1 cellular context compared by ENCODE assay signal in the genomic region with DNA sequence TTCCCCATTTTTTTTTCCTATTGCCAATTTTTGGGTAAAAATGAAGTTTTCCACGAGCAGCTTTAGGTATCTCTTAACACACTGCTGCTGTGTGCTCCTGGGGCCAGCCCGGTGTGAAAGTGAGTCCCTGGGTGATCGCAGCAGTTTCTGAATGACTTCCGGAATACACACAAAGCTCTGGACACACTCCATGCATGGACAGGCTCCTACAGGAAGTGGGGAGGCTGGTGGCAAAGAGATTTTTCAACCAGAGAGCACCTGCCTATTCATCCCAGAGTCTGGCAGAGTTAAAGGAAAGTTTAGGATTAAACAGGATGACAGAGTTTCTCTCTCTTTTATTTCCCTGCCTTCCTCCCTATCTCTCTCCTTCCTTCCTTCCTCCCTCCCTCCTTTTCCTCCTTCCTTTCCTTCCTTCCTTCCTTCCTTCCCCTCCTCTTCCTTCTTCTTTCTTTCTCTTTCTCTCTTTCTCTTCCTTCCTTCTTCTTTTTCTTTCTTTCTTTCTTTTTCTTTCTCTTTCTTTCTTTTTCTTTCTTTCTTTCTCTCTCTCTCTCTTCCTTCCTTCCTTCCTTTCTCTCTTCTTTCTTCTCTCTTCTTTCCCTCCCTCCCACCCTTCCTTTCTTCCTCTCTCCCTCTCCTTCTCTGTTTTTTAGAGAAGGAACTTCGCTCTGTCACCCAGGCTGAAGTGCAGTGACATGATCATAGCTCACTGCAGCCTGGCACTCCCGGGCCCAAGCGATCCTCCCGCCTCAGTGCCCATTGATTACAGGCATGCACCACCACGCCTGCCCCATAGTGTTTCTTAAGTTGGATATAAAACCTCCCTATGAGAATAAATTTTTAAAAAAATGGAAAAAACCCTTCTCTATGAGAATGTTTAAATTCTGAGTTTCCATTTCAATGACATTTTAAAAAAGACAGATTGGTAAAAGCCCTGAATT.
TF ChIP-seq lines count a peak whose summit lies in the region.

No MANE protein-coding gene starts in this region.

TF ChIP-seq in GM12878, 131 proteins besides CTCF, POLR2A, EP300 and RAD21 (continued from another document and continues in another):
- TF ChIP-seq ETV6 (conservative IDR thresholded peaks at IDR 0.05 in 1 of 2, IDR thresholded peaks at IDR 0.05 in 1 of 2; ENCODE audit: borderline replicate concordance in 1 of 2, low read depth in 1 of 2) (peak in 1 of 2 experiments; percentile 98; a peak in 2 of 4 replicates), WRNIP1 (IDR thresholded peaks at IDR 0.05; ENCODE audit: borderline replicate concordance, low read depth, low read length) (no peak), NBN (IDR thresholded peaks at IDR 0.05) (peak; percentile 73; the same call in 1 of the 2 replicates), KAT2A (conservative IDR thresholded peaks at IDR 0.05; ENCODE audit: control insufficient read depth, low read depth, low read length) (no peak), CREB1 (IDR thresholded peaks at IDR 0.05; ENCODE audit: low read depth) (0 out of 2 replicates have a peak, but pooled peaks have one; percentile 37), BHLHE40 (IDR thresholded peaks at IDR 0.05; ENCODE audit: borderline replicate concordance in 1 of 2, low read depth in 2 of 2, low read length in 1 of 2) (no peak), HDAC6 (IDR thresholded peaks at IDR 0.05; ENCODE audit: unreplicated experiment) (no peak), TBL1XR1 (IDR thresholded peaks at IDR 0.05; ENCODE audit: low read depth, low read length) (no peak), FOXM1 (IDR thresholded peaks at IDR 0.05; ENCODE audit: low read depth, low read length) (no peak), CHD4 (IDR thresholded peaks at IDR 0.05) (no peak), TAF1 (IDR thresholded peaks at IDR 0.05; ENCODE audit: borderline replicate concordance, low read depth, low read length) (peak; percentile 75; the same call in 1 of the 2 replicates), SREBF2 (IDR thresholded peaks at IDR 0.05; ENCODE audit: low read length) (no peak), HCFC1 (IDR thresholded peaks at IDR 0.05; ENCODE audit: low read length) (no peak), RBBP5 (conservative IDR thresholded peaks at IDR 0.05) (no peak), ZNF274 (IDR thresholded peaks at IDR 0.05; ENCODE audit: insufficient read depth, insufficient read length) (no peak), YBX1 (IDR thresholded peaks at IDR 0.05) (no peak), CBX3 (IDR thresholded peaks at IDR 0.05; ENCODE audit: borderline replicate concordance, low read depth) (no peak), IKZF1 (conservative IDR thresholded peaks at IDR 0.05) (peak; percentile 85), STAT1 (conservative IDR thresholded peaks at IDR 0.05) (no peak), NR2C1 (IDR thresholded peaks at IDR 0.05) (no peak), RUNX3 (IDR thresholded peaks at IDR 0.05; ENCODE audit: low read length) (peak; percentile 68), TCF3 (IDR thresholded peaks at IDR 0.05; ENCODE audit: borderline replicate concordance, insufficient read depth, low read depth, low read length) (0 out of 2 replicates have a peak, but pooled peaks have one; percentile 46), SMC3 (IDR thresholded peaks at IDR 0.05; ENCODE audit: borderline replicate concordance, low read length) (no peak), MEF2A (IDR thresholded peaks at IDR 0.05; ENCODE audit: insufficient read depth, low read depth, low read length) (no peak), ZNF24 (IDR thresholded peaks at IDR 0.05) (no peak), POU2F2 (IDR thresholded peaks at IDR 0.05; ENCODE audit: borderline replicate concordance, low read depth, low read length) (no peak), LARP7 (IDR thresholded peaks at IDR 0.05) (no peak), FOS (IDR thresholded peaks at IDR 0.05; ENCODE audit: borderline replicate concordance, extremely low read depth, insufficient read length) (no peak), POLR2AphosphoS5 (IDR thresholded peaks at IDR 0.05; ENCODE audit: low read length) (0 out of 2 replicates have a peak, but pooled peaks have one; percentile 38), POLR2AphosphoS2 (IDR thresholded peaks at IDR 0.05; ENCODE audit: low read depth, low read length) (no peak), EZH2 (IDR thresholded peaks at IDR 0.05; ENCODE audit: borderline replicate concordance, control insufficient read depth, low read depth, low read length) (no peak), CHD2 (IDR thresholded peaks at IDR 0.05; ENCODE audit: borderline replicate concordance, low read depth, low read length) (no peak), MXI1 (IDR thresholded peaks at IDR 0.05; ENCODE audit: low read depth, low read length) (no peak), RFX5 (IDR thresholded peaks at IDR 0.05; ENCODE audit: low read depth, low read length) (no peak), SIX5 (IDR thresholded peaks at IDR 0.05; ENCODE audit: low read depth, low read length, severe bottlenecking) (no peak), TCF7 (IDR thresholded peaks at IDR 0.05; ENCODE audit: borderline replicate concordance) (no peak), PAX8 (IDR thresholded peaks at IDR 0.05) (no peak), SUZ12 (IDR thresholded peaks at IDR 0.05; ENCODE audit: unreplicated experiment) (no peak), NRF1 (conservative IDR thresholded peaks at IDR 0.05; ENCODE audit: low read depth, low read length) (no peak)
- TF ChIP-seq, protein P1, sequence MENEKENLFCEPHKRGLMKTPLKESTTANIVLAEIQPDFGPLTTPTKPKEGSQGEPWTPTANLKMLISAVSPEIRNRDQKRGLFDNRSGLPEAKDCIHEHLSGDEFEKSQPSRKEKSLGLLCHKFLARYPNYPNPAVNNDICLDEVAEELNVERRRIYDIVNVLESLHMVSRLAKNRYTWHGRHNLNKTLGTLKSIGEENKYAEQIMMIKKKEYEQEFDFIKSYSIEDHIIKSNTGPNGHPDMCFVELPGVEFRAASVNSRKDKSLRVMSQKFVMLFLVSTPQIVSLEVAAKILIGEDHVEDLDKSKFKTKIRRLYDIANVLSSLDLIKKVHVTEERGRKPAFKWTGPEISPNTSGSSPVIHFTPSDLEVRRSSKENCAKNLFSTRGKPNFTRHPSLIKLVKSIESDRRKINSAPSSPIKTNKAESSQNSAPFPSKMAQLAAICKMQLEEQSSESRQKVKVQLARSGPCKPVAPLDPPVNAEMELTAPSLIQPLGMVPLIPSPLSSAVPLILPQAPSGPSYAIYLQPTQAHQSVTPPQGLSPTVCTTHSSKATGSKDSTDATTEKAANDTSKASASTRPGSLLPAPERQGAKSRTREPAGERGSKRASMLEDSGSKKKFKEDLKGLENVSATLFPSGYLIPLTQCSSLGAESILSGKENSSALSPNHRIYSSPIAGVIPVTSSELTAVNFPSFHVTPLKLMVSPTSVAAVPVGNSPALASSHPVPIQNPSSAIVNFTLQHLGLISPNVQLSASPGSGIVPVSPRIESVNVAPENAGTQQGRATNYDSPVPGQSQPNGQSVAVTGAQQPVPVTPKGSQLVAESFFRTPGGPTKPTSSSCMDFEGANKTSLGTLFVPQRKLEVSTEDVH (IDR thresholded peaks at IDR 0.05; ENCODE audit: low read depth, partially characterized antibody): no peak
- TF ChIP-seq, protein P2, sequence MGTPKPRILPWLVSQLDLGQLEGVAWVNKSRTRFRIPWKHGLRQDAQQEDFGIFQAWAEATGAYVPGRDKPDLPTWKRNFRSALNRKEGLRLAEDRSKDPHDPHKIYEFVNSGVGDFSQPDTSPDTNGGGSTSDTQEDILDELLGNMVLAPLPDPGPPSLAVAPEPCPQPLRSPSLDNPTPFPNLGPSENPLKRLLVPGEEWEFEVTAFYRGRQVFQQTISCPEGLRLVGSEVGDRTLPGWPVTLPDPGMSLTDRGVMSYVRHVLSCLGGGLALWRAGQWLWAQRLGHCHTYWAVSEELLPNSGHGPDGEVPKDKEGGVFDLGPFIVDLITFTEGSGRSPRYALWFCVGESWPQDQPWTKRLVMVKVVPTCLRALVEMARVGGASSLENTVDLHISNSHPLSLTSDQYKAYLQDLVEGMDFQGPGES (IDR thresholded peaks at IDR 0.05): no peak
- TF ChIP-seq, protein P3, sequence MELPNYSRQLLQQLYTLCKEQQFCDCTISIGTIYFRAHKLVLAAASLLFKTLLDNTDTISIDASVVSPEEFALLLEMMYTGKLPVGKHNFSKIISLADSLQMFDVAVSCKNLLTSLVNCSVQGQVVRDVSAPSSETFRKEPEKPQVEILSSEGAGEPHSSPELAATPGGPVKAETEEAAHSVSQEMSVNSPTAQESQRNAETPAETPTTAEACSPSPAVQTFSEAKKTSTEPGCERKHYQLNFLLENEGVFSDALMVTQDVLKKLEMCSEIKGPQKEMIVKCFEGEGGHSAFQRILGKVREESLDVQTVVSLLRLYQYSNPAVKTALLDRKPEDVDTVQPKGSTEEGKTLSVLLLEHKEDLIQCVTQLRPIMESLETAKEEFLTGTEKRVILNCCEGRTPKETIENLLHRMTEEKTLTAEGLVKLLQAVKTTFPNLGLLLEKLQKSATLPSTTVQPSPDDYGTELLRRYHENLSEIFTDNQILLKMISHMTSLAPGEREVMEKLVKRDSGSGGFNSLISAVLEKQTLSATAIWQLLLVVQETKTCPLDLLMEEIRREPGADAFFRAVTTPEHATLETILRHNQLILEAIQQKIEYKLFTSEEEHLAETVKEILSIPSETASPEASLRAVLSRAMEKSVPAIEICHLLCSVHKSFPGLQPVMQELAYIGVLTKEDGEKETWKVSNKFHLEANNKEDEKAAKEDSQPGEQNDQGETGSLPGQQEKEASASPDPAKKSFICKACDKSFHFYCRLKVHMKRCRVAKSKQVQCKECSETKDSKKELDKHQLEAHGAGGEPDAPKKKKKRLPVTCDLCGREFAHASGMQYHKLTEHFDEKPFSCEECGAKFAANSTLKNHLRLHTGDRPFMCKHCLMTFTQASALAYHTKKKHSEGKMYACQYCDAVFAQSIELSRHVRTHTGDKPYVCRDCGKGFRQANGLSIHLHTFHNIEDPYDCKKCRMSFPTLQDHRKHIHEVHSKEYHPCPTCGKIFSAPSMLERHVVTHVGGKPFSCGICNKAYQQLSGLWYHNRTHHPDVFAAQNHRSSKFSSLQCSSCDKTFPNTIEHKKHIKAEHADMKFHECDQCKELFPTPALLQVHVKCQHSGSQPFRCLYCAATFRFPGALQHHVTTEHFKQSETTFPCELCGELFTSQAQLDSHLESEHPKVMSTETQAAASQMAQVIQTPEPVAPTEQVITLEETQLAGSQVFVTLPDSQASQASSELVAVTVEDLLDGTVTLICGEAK (IDR thresholded peaks at IDR 0.05; ENCODE audit: borderline replicate concordance): no peak; the same call in 1 of the 2 replicates
- TF ChIP-seq, protein P4, sequence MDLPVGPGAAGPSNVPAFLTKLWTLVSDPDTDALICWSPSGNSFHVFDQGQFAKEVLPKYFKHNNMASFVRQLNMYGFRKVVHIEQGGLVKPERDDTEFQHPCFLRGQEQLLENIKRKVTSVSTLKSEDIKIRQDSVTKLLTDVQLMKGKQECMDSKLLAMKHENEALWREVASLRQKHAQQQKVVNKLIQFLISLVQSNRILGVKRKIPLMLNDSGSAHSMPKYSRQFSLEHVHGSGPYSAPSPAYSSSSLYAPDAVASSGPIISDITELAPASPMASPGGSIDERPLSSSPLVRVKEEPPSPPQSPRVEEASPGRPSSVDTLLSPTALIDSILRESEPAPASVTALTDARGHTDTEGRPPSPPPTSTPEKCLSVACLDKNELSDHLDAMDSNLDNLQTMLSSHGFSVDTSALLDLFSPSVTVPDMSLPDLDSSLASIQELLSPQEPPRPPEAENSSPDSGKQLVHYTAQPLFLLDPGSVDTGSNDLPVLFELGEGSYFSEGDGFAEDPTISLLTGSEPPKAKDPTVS (IDR thresholded peaks at IDR 0.05; ENCODE audit: low read depth, low read length): no peak
- TF ChIP-seq, protein P5, sequence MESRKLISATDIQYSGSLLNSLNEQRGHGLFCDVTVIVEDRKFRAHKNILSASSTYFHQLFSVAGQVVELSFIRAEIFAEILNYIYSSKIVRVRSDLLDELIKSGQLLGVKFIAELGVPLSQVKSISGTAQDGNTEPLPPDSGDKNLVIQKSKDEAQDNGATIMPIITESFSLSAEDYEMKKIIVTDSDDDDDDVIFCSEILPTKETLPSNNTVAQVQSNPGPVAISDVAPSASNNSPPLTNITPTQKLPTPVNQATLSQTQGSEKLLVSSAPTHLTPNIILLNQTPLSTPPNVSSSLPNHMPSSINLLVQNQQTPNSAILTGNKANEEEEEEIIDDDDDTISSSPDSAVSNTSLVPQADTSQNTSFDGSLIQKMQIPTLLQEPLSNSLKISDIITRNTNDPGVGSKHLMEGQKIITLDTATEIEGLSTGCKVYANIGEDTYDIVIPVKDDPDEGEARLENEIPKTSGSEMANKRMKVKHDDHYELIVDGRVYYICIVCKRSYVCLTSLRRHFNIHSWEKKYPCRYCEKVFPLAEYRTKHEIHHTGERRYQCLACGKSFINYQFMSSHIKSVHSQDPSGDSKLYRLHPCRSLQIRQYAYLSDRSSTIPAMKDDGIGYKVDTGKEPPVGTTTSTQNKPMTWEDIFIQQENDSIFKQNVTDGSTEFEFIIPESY (IDR thresholded peaks at IDR 0.05): no peak
- TF ChIP-seq, protein P6, sequence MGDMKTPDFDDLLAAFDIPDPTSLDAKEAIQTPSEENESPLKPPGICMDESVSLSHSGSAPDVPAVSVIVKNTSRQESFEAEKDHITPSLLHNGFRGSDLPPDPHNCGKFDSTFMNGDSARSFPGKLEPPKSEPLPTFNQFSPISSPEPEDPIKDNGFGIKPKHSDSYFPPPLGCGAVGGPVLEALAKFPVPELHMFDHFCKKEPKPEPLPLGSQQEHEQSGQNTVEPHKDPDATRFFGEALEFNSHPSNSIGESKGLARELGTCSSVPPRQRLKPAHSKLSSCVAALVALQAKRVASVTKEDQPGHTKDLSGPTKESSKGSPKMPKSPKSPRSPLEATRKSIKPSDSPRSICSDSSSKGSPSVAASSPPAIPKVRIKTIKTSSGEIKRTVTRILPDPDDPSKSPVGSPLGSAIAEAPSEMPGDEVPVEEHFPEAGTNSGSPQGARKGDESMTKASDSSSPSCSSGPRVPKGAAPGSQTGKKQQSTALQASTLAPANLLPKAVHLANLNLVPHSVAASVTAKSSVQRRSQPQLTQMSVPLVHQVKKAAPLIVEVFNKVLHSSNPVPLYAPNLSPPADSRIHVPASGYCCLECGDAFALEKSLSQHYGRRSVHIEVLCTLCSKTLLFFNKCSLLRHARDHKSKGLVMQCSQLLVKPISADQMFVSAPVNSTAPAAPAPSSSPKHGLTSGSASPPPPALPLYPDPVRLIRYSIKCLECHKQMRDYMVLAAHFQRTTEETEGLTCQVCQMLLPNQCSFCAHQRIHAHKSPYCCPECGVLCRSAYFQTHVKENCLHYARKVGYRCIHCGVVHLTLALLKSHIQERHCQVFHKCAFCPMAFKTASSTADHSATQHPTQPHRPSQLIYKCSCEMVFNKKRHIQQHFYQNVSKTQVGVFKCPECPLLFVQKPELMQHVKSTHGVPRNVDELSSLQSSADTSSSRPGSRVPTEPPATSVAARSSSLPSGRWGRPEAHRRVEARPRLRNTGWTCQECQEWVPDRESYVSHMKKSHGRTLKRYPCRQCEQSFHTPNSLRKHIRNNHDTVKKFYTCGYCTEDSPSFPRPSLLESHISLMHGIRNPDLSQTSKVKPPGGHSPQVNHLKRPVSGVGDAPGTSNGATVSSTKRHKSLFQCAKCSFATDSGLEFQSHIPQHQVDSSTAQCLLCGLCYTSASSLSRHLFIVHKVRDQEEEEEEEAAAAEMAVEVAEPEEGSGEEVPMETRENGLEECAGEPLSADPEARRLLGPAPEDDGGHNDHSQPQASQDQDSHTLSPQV (IDR thresholded peaks at IDR 0.05): no peak
